Comparison of ENCODE assay signal across 18 cellular contexts in genomic region chr5:136594416-136594815, GRCh38.
A peak's percentile ranks its signal among the peaks of the same experiment; 100 is the strongest.
DNase-seq lines count a peak whose midpoint lies in the region; ATAC-seq and TF ChIP-seq lines count a peak whose summit lies in the region.
"Had no signal": no experiment of that assay in that cellular context is flagged by ENCODE, and none has a peak within 500 bp of the region (broad histone marks: within the 10 kb centered on the region; RNA-seq: fewer than 3 reads in every experiment).

No MANE protein-coding gene starts in this region.

- DNase-seq in A172 (ENCODE audit: low spot score) = peak; percentile 35
- peak; percentile 0 for DNase-seq in RKO (ENCODE audit: low spot score)
- DNase-seq in epithelial cell of esophagus (ENCODE audit: low read depth) = peak; percentile 56
- peak; percentile 25 for DNase-seq in mesendoderm
- no peak for DNase-seq in AML-193 (lab: John Stamatoyannopoulos, UW)
- DNase-seq in MM.1S = no peak
- DNase-seq: Calu3; CD8-positive, alpha-beta T cell; DMS53; DND-41; EL; GM23248; H7; IMR-90 had no signal

- H3K4me2 ChIP-seq in mesendoderm (ENCODE audit: low read length) (no peak overlapping the region), MM.1S (ENCODE audit: low read depth, low read length) (no peak overlapping the region)
- H3K4me2 ChIP-seq: BLaER1 treated with 17β-estradiol and CSF1 and Interleukin-3, amounts not matched to agents 10 nM and 100 nM had no signal

- no peak overlapping the region for H2AFZ ChIP-seq in MM.1S (ENCODE audit: low read length)
- H2AFZ ChIP-seq: GM23248 had no signal

- H3K27me3 ChIP-seq in mesendoderm (ENCODE audit: insufficient read depth, low read length, poor library complexity) (no peaks in the 10 kb centered on the region), MM.1S (replicated peaks; ENCODE audit: insufficient read depth, low read length) (no peaks in the 10 kb centered on the region)
- H3K27me3 ChIP-seq: BLaER1 treated with 17β-estradiol and CSF1 and Interleukin-3, amounts not matched to agents 10 nM and 100 nM had no signal

- H4K5ac ChIP-seq in mesendoderm (ENCODE audit: low read length) = no peak overlapping the region

- H3K79me1 ChIP-seq in mesendoderm (ENCODE audit: low read length) = no peaks in the 10 kb centered on the region

- H3K36me3 ChIP-seq in mesendoderm (ENCODE audit: control insufficient read depth, insufficient read depth, low read length) (no peaks in the 10 kb centered on the region), MM.1S (replicated peaks; ENCODE audit: insufficient read depth, low read length) (no peaks in the 10 kb centered on the region)
- H3K36me3 ChIP-seq: BLaER1 treated with 17β-estradiol and CSF1 and Interleukin-3, amounts not matched to agents 10 nM and 100 nM had no signal

- no peaks in the 10 kb centered on the region for H4K20me1 ChIP-seq in MM.1S (ENCODE audit: insufficient read depth, low read length)
- H4K20me1 ChIP-seq: BLaER1 treated with 17β-estradiol and CSF1 and Interleukin-3, amounts not matched to agents 10 nM and 100 nM had no signal

- no peaks in the 10 kb centered on the region for H3F3A ChIP-seq in MM.1S (ENCODE audit: insufficient read depth, low read length)

- H2BK5ac ChIP-seq in mesendoderm (ENCODE audit: low read length) = no peak overlapping the region

- no peak for ATAC-seq in GM21528 (IDR thresholded peaks at IDR 0.05; ENCODE audit: low FRiP score, unreplicated experiment)
- ATAC-seq: CD8-positive, alpha-beta T cell; GM12878 had no signal

- H3K4ac ChIP-seq in mesendoderm (ENCODE audit: low read depth, low read length) = no peak overlapping the region

- no peak overlapping the region for H4K8ac ChIP-seq in mesendoderm (ENCODE audit: low read depth, low read length)

- H3K56ac ChIP-seq in mesendoderm (ENCODE audit: low read length) = no peak overlapping the region

- H3K9ac ChIP-seq in mesendoderm (ENCODE audit: low read length) (no peak overlapping the region), MM.1S (ENCODE audit: low read length) (no peak overlapping the region)
- H3K9ac ChIP-seq: BLaER1 treated with 17β-estradiol and CSF1 and Interleukin-3, amounts not matched to agents 10 nM and 100 nM; GM23248 had no signal

- H3K9me2 ChIP-seq in MM.1S (replicated peaks; ENCODE audit: insufficient read depth, low read length) = no peaks in the 10 kb centered on the region

- no peak for TF ChIP-seq CTCF in epithelial cell of esophagus (IDR thresholded peaks at IDR 0.05; ENCODE audit: insufficient read depth, low read depth, low read length, missing control alignments)
- no peak for TF ChIP-seq CTCF in MM.1S (IDR thresholded peaks at IDR 0.05; ENCODE audit: low read length)

- H3K18ac ChIP-seq in mesendoderm (ENCODE audit: low read length) = no peak overlapping the region

- H3K4me3 ChIP-seq in epithelial cell of esophagus (ENCODE audit: low read length) (no peak overlapping the region), mesendoderm (ENCODE audit: low read length) (no peak overlapping the region), MM.1S (ENCODE audit: low read length) (no peak overlapping the region)
- H3K4me3 ChIP-seq: BLaER1 treated with 17β-estradiol and CSF1 and Interleukin-3, amounts not matched to agents 10 nM and 100 nM; GM12878; GM23248 had no signal

- no peak overlapping the region for H2BK15ac ChIP-seq in mesendoderm (replicated peaks; ENCODE audit: low read depth)

- no peaks in the 10 kb centered on the region for H3K79me2 ChIP-seq in mesendoderm (ENCODE audit: control insufficient read depth, insufficient read depth, low read length)
- H3K79me2 ChIP-seq in MM.1S (ENCODE audit: low read length) = no peaks in the 10 kb centered on the region

- WGBS in mesendoderm (ENCODE audit: extremely low coverage, insufficient coverage, low lambda C conversion rate) = no CpG with 5 or more reads among the region's 2 CpGs

- H3K4me1 ChIP-seq in mesendoderm (ENCODE audit: control insufficient read depth, low read depth, low read length) = no peaks in the 10 kb centered on the region
- no peaks in the 10 kb centered on the region for H3K4me1 ChIP-seq in MM.1S (ENCODE audit: low read length)
- H3K4me1 ChIP-seq: BLaER1 treated with 17β-estradiol and CSF1 and Interleukin-3, amounts not matched to agents 10 nM and 100 nM had no signal

- H2BK120ac ChIP-seq in mesendoderm (ENCODE audit: low read depth, low read length) = no peak overlapping the region

- H3K27ac ChIP-seq in mesendoderm (ENCODE audit: low read depth, low read length) (no peak overlapping the region), MM.1S (ENCODE audit: low read length) (no peak overlapping the region)
- H3K27ac ChIP-seq: 22Rv1; BLaER1 treated with 17β-estradiol and CSF1 and Interleukin-3, amounts not matched to agents 10 nM and 100 nM; GM23248 had no signal

- H3K9me3 ChIP-seq in MM.1S (replicated peaks; ENCODE audit: insufficient read depth, low read length) = no peaks in the 10 kb centered on the region

- H2AK5ac ChIP-seq in mesendoderm (ENCODE audit: low read length) = no peak overlapping the region

- no peak overlapping the region for H3K23ac ChIP-seq in mesendoderm (ENCODE audit: low read length)

Comparison
In these comparisons a context has a peak if more than half of its experiments do, and no peak if none do; other contexts are left out.
1. DNase-seq: peak in A172 (single experiment), RKO (single experiment), epithelial cell of esophagus (single experiment) and mesendoderm (single experiment); none in AML-193 (0 of 2) and MM.1S (single experiment).